Comparison of ENCODE assay signal across 8 cellular contexts in the genomic region with DNA sequence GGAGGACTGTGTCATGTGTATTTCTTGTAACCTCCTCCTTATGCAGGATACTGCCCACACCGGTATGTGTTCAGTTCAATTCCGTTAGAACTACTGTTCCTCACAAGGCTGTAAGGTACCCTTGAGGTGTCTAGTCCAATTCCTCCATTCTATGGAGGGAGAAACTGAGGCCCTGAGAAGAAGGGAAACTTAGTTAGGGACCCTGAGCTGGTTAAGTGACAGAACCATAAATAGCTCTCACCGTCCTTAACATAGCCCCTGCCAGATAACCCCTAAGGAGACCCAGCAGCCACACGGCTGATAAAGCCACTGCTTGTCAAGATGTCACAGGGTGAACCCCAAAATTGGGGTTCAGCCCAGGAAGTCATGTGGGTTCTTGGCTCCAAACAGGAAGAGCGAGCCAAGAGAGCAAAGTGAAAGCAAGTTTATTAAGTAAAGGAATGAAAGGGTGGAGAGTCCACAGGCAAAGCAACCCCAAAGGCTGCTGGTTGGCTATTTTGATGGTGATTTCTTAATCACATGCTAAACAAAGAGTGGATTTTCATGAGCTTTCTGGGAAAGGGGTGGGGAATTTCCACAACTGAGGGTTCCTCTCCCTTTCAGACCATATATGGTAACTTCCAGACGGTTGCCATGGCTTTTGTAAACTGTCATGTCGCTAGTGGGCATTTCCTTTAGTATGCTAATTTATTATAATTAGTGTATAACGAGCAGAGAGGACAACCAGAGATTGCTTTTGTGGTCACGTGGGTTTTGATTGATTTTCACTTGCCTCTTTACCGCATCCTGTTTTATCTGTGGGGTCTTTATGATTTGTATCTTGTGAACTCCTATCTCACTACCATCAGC.
DNase-seq lines count a peak whose midpoint lies in the region; ATAC-seq lines count a peak whose summit lies in the region.

No MANE protein-coding gene starts in this region.

- DNase-seq in activated gamma-delta T cell treated with Interleukin-2 at 50 U/mL for 16 hours, result peak; percentile 23
- DNase-seq in activated gamma-delta T cell (lab: John Stamatoyannopoulos, UW), result no peak
- DNase-seq in dermis blood vessel endothelial cell, result peak; percentile 76
- peak; percentile 64 to 92 for DNase-seq in lung microvascular endothelial cell (ENCODE audit: low read depth in 2 of 2)
- peak; percentile 5 to 20 for DNase-seq in stimulated activated CD8-positive, alpha-beta memory T cell treated with anti-CD3 and anti-CD28 coated beads, Interleukin-15, amount 100 ng/mL, for 4 hours (ENCODE audit: low read depth in 2 of 2)
- no peak for DNase-seq in NCI-H446 treated with DMSO at 0.1 percent for 48 hours (lab: John Stamatoyannopoulos, UW)

- ATAC-seq in HG03139 (IDR thresholded peaks at IDR 0.05; ENCODE audit: unreplicated experiment), result peak; percentile 72
- ATAC-seq in activated CD4-positive, CD25-positive, alpha-beta regulatory T cell treated with anti-CD3 and anti-CD28 coated beads, Interleukin-2, amount 50 U/mL, for 24 hours, result peak; percentile 87 to 91

Comparison
In these comparisons a context has a peak if more than half of its experiments do, and no peak if none do; other contexts are left out.
1. DNase-seq: peak in activated gamma-delta T cell treated with Interleukin-2 at 50 U/mL for 16 hours (single experiment), dermis blood vessel endothelial cell (single experiment), lung microvascular endothelial cell (2 of 2) and stimulated activated CD8-positive, alpha-beta memory T cell treated with anti-CD3 and anti-CD28 coated beads, Interleukin-15, amount 100 ng/mL, for 4 hours (2 of 2); none in activated gamma-delta T cell (single experiment) and NCI-H446 treated with DMSO at 0.1 percent for 48 hours (single experiment).